In genomic region chr1:41523071-41523470, GRCh38 we compare ENCODE assay signal across 36 cellular contexts. TPM values are rescaled to one million over a fixed set of nuclear protein-coding genes. Genes with fewer than 3 reads are reported as not detected.
"Had no signal": no experiment of that assay in that cellular context is flagged by ENCODE, and none has a peak within 500 bp of the region (broad histone marks: within the 10 kb centered on the region; RNA-seq: fewer than 3 reads in every experiment).

No MANE protein-coding gene starts in this region.

- H3K9me3 ChIP-seq: adrenal gland, MG63, SJCRH30 had no signal

- H3K27ac Mint-ChIP-seq: activated CD4-positive, alpha-beta T cell treated with anti-CD3 and anti-CD28 coated beads, Interleukin-2, amount 10 ng/mL, durations not matched to agents 7 days and 5 days; activated CD8-positive, alpha-beta T cell treated with anti-CD3 and anti-CD28 coated beads, Interleukin-2, amount 10 ng/mL, durations not matched to agents 7 days and 5 days; activated naive CD4-positive, alpha-beta T cell treated with anti-CD3 and anti-CD28 coated beads for 36 hours; activated naive CD8-positive, alpha-beta T cell treated with anti-CD3 and anti-CD28 coated beads, Interleukin-2, amount 10 ng/mL, durations not matched to agents 7 days and 5 days; activated T-cell treated with anti-CD3 and anti-CD28 coated beads, Interleukin-2, amount 50 U/mL, for 72 hours; activated T-helper 2 cell treated with anti-CD3 and anti-CD28 coated beads, Interferon-gamma antibody, Interleukin-2, Interleukin-4, amounts not matched to agents 10 μg/mL and 5 μg/mL and 100 μg/mL, durations not matched to agents 14 hours and 24 hours and 36 hours; brain had no signal

- H3K4me3 Mint-ChIP-seq: activated CD4-positive, alpha-beta T cell treated with anti-CD3 and anti-CD28 coated beads, Interleukin-2, amount 10 ng/mL, durations not matched to agents 7 days and 5 days; activated CD8-positive, alpha-beta T cell treated with anti-CD3 and anti-CD28 coated beads, Interleukin-2, amount 10 ng/mL, durations not matched to agents 7 days and 5 days; activated naive CD4-positive, alpha-beta T cell treated with anti-CD3 and anti-CD28 coated beads for 36 hours; activated naive CD8-positive, alpha-beta T cell treated with anti-CD3 and anti-CD28 coated beads, Interleukin-2, amount 10 ng/mL, durations not matched to agents 7 days and 5 days; activated T-cell treated with anti-CD3 and anti-CD28 coated beads, Interleukin-2, amount 50 U/mL, for 72 hours; brain had no signal

- H3K36me3 ChIP-seq: adrenal gland, MG63, SJCRH30, WERI-Rb-1 had no signal

- H3K4me1 ChIP-seq: adrenal gland had no signal

- H3K4me3 ChIP-seq: adrenal gland, MG63, SJCRH30, SK-N-MC had no signal

- H3K27me3 ChIP-seq: adrenal gland, MG63, SJCRH30 had no signal

- H3K4me1 Mint-ChIP-seq: activated CD4-positive, alpha-beta T cell treated with anti-CD3 and anti-CD28 coated beads, Interleukin-2, amount 10 ng/mL, durations not matched to agents 7 days and 5 days; brain had no signal

- DNase-seq: activated CD4-positive, alpha-beta T cell treated with anti-CD3 and anti-CD28 coated beads, Interleukin-2, amount 10 ng/mL, durations not matched to agents 7 days and 5 days; activated CD4-positive, alpha-beta T cell treated with anti-CD3 and anti-CD28 coated beads, Interleukin-2, amount 50 U/mL, for 48 hours; activated CD4-positive, CD25-positive, alpha-beta regulatory T cell; activated CD8-positive, alpha-beta memory T cell treated with anti-CD3 and anti-CD28 coated beads, Interleukin-2, amount 50 U/mL, for 4 hours; activated CD8-positive, alpha-beta T cell treated with anti-CD3 and anti-CD28 coated beads, Interleukin-2, amount 10 ng/mL, durations not matched to agents 7 days and 5 days; activated gamma-delta T cell; activated naive CD4-positive, alpha-beta T cell treated with anti-CD3 and anti-CD28 coated beads for 36 hours; activated naive CD8-positive, alpha-beta T cell treated with anti-CD3 and anti-CD28 coated beads, Interleukin-2, amount 10 ng/mL, durations not matched to agents 7 days and 5 days; activated T-cell treated with anti-CD3 and anti-CD28 coated beads for 4 hours; activated T-cell treated with anti-CD3 and anti-CD28 coated beads, Interleukin-2, amount 50 U/mL, for 72 hours; adrenal gland; caudate nucleus; cerebellar nuclear complex; Kasumi-1; KG1; MG63; NCI-H1048; NCI-H1105 treated with DMSO at 0.1 percent for 48 hours; NCI-H1436; NCI-H1694; NCI-H1930; NCI-H2081 treated with DMSO at 0.1 percent for 48 hours; NCI-H345; NCI-H524 treated with DMSO at 0.1 percent for 48 hours; SHP77; SJCRH30; T1000; WERI-Rb-1 had no signal

- ATAC-seq: activated CD8-positive, alpha-beta T cell treated with anti-CD3 and anti-CD28 coated beads, Interleukin-2, amount 10 ng/mL, durations not matched to agents 7 days and 5 days; activated T-cell treated with anti-CD3 and anti-CD28 coated beads, Interleukin-2, amount 50 U/mL, for 72 hours; Panc1 had no signal

- H3K27ac ChIP-seq: adrenal gland, SJCRH30, SK-N-MC, WERI-Rb-1 had no signal

- H3K9me3 Mint-ChIP-seq: activated CD4-positive, alpha-beta T cell treated with anti-CD3 and anti-CD28 coated beads, Interleukin-2, amount 10 ng/mL, durations not matched to agents 7 days and 5 days; activated naive CD4-positive, alpha-beta T cell treated with anti-CD3 and anti-CD28 coated beads for 36 hours; activated naive CD8-positive, alpha-beta T cell treated with anti-CD3 and anti-CD28 coated beads, Interleukin-2, amount 10 ng/mL, durations not matched to agents 7 days and 5 days; brain had no signal

- H3K27me3 Mint-ChIP-seq: activated CD4-positive, alpha-beta T cell treated with anti-CD3 and anti-CD28 coated beads, Interleukin-2, amount 10 ng/mL, durations not matched to agents 7 days and 5 days; activated naive CD8-positive, alpha-beta T cell treated with anti-CD3 and anti-CD28 coated beads, Interleukin-2, amount 10 ng/mL, durations not matched to agents 7 days and 5 days; brain had no signal

- H3K36me3 Mint-ChIP-seq: brain had no signal

RNA-seq across cellular contexts. Expression of gene EDN2, which starts 38.6 kb away (rescaled TPM):
- total RNA-seq: activated CD4-positive, alpha-beta T cell treated with anti-CD3 and anti-CD28 coated beads, Interleukin-2, amount 10 ng/mL, durations not matched to agents 7 days and 5 days; activated CD8-positive, alpha-beta T cell treated with anti-CD3 and anti-CD28 coated beads, Interleukin-2, amount 10 ng/mL, durations not matched to agents 7 days and 5 days; activated naive CD4-positive, alpha-beta T cell treated with anti-CD3 and anti-CD28 coated beads for 36 hours; activated naive CD8-positive, alpha-beta T cell treated with anti-CD3 and anti-CD28 coated beads, Interleukin-2, amount 10 ng/mL, durations not matched to agents 7 days and 5 days; activated T-cell treated with anti-CD3 and anti-CD28 coated beads, Interleukin-2, amount 50 U/mL, for 72 hours; activated T-helper 2 cell treated with anti-CD3 and anti-CD28 coated beads, Interferon-gamma antibody, Interleukin-2, Interleukin-4, amounts not matched to agents 10 μg/mL and 5 μg/mL and 100 μg/mL, durations not matched to agents 14 hours and 24 hours and 36 hours; adrenal gland; NCI-H460; RPMI7951; T-helper 1 cell treated with Interleukin-12 subunit alpha and Interleukin-12 subunit beta and Interleukin-4 antibody, amounts not matched to agents 30 ng/mL and 1 ng/mL, for 36 hours; T-helper 2 cell treated with Interferon-gamma antibody and Interleukin-4, amounts not matched to agents 100 ng/mL and 5 ng/mL, for 36 hours had no signal
